11 cellular contexts compared by ENCODE assay signal in genomic region chr9:88992556-88992955, GRCh38. TPM values are rescaled to one million over a fixed set of nuclear protein-coding genes. Genes with fewer than 3 reads are reported as not detected.
A peak's percentile ranks its signal among the peaks of the same experiment; 100 is the strongest.
DNase-seq lines count a peak whose midpoint lies in the region; ATAC-seq, FAIRE-seq and TF ChIP-seq lines count a peak whose summit lies in the region.
"Had no signal": no experiment of that assay in that cellular context is flagged by ENCODE, and none has a peak within 500 bp of the region (broad histone marks: within the 10 kb centered on the region; RNA-seq: fewer than 3 reads in every experiment).

No MANE protein-coding gene starts in this region.

- ATAC-seq in T-cell (replicated peaks in 1 of 4), result no peak
- ATAC-seq in GM21737 (IDR thresholded peaks at IDR 0.05; ENCODE audit: unreplicated experiment), result no peak

- intact Hi-C loops in sigmoid colon (cut with DNase I), result loop anchor here (10.0 kb wide), 1 partner anchor 798 kb away; no protein-coding TSS in a partner anchor

- peak overlapping the region in 1 of 2 donors; percentile 90 for H3K27ac ChIP-seq in right atrium auricular region
- peak overlapping the region in 2 of 4 donors; percentile 91 to 98 for H3K27ac ChIP-seq in sigmoid colon

- H3K36me3 Mint-ChIP-seq in T-cell, result no peaks in the 10 kb centered on the region

- no peak for TF ChIP-seq EP300 in sigmoid colon (IDR thresholded peaks at IDR 0.05)

- peaks cover 42 to 51% of the 10 kb centered on the region in 2 donors for H3K27me3 Mint-ChIP-seq in T-cell

- no peak for TF ChIP-seq CTCF in right atrium auricular region (IDR thresholded peaks at IDR 0.05)
- no peak for TF ChIP-seq CTCF in sigmoid colon (IDR thresholded peaks at IDR 0.05)

- H3K9me3 ChIP-seq in right atrium auricular region, result no peaks in the 10 kb centered on the region
- H3K9me3 ChIP-seq in sigmoid colon, result no peaks in the 10 kb centered on the region

- H3K9me3 Mint-ChIP-seq in T-cell, result no peaks in the 10 kb centered on the region

- TF ChIP-seq POLR2A in sigmoid colon (IDR thresholded peaks at IDR 0.05) (no peak), GM12892 (IDR thresholded peaks at IDR 0.05; ENCODE audit: low read depth, low read length) (no peak)

- H3K4me3 ChIP-seq in right atrium auricular region (peak overlapping the region; percentile 83 to 89), sigmoid colon (peak overlapping the region; percentile 57 to 85 (median 74))

- H3K4me3 Mint-ChIP-seq in T-cell, result peak overlapping the region in 2 of 3 donors; percentile 38 to 66

- POLR2A ChIA-PET in T-cell (lab: Charles Lee), result no interaction called here

- H3K4me1 Mint-ChIP-seq in T-cell, result peaks cover 17 to 25% (median 24%) of the 10 kb centered on the region in 3 donors

- H3K27ac Mint-ChIP-seq in T-cell, result no peak overlapping the region

- FAIRE-seq in GM12892 (lab: Jason Lieb, UNC), result no peak

- DNase-seq in ELR (ENCODE audit: low read depth), result peak; percentile 30
- no peak for DNase-seq in T-cell
- DNase-seq in right atrium auricular region (ENCODE audit: low spot score), result peak; percentile 59
- no peak for DNase-seq in sigmoid colon
- DNase-seq in NCI-H446 treated with DMSO at 0.1 percent for 48 hours (lab: John Stamatoyannopoulos, UW), result no peak
- DNase-seq in GM12892 (ENCODE audit: insufficient read length), result no peak
- no peak for DNase-seq in NOMO-1 treated with DMSO at 0.1 percent for 48 hours (lab: John Stamatoyannopoulos, UW; ENCODE audit: unreplicated experiment)
- DNase-seq: activated effector memory CD4-positive, alpha-beta T cell treated with Interleukin-2 at 50 U/mL for 16 hours; Kasumi-1; NCI-H774 had no signal

- peaks cover 0 to 44% of the 10 kb centered on the region in 2 donors for H3K4me1 ChIP-seq in right atrium auricular region
- peaks cover 0 to 72% (median 45%) of the 10 kb centered on the region in 4 donors for H3K4me1 ChIP-seq in sigmoid colon

- H3K36me3 ChIP-seq in right atrium auricular region (peaks cover 17% of the 10 kb centered on the region), sigmoid colon (no peaks in the 10 kb centered on the region)

- H3K27me3 ChIP-seq in right atrium auricular region (no peaks in the 10 kb centered on the region), sigmoid colon (no peaks in the 10 kb centered on the region)

- CTCF ChIA-PET in T-cell (lab: Charles Lee), result no interaction called here

- 82 to 86% methylated on average over 4 of the region's 4 CpGs for WGBS in sigmoid colon, 2 donors

RNA-seq across cellular contexts. Expression of gene S1PR3, which starts 1.3 kb away (rescaled TPM):
- under 1 TPM; 0.07 to 0.23 (median 0.12) TPM for total RNA-seq in T-cell
- total RNA-seq in right atrium auricular region, result 10 to 100 TPM; 26.8 to 34.7 TPM
- total RNA-seq in sigmoid colon, result 10 to 100 TPM; 10.4 to 33.0 (median 16.8) TPM
- polyA plus RNA-seq in sigmoid colon, result 1 to 10 TPM in 2 of 3 donors, under 1 TPM in 1; 0.23 to 7.8 (median 2.4) TPM
- polyA plus RNA-seq in GM12892 (2012; ENCODE audit: missing spikeins), result 0.08 TPM

Comparison
In these comparisons a context has a peak if more than half of its experiments do, and no peak if none do; other contexts are left out.
1. DNase-seq: peak in ELR (single experiment) and right atrium auricular region (single experiment); none in T-cell (0 of 34), sigmoid colon (single experiment), NCI-H446 treated with DMSO at 0.1 percent for 48 hours (single experiment), GM12892 (single experiment) and NOMO-1 treated with DMSO at 0.1 percent for 48 hours (single experiment).
2. RNA of gene S1PR3, which starts 1.3 kb away (total RNA-seq): 26.8 to 34.7 TPM in right atrium auricular region and 10.4 to 33.0 TPM in sigmoid colon; 0.07 to 0.23 TPM in T-cell; every median in the first group is over 4 times any median in the second.